Comparison of ENCODE assay signal across 3 cellular contexts in genomic region chr18:53305471-53305870, GRCh38.
"Had no signal": no experiment of that assay in that cellular context is flagged by ENCODE, and none has a peak within 500 bp of the region (broad histone marks: within the 10 kb centered on the region; RNA-seq: fewer than 3 reads in every experiment).

No MANE protein-coding gene starts in this region.

- H3K27ac ChIP-seq: HL-60 had no signal

- H3K4me3 ChIP-seq: K562 had no signal

- DNase-seq: IMR-90 had no signal
